Comparison of ENCODE assay signal across 11 cellular contexts in genomic region chr9:109934499-109935214, GRCh38.
DNase-seq lines count a peak whose midpoint lies in the region; ATAC-seq, FAIRE-seq and TF ChIP-seq lines count a peak whose summit lies in the region.
"Had no signal": no experiment of that assay in that cellular context is flagged by ENCODE, and none has a peak within 500 bp of the region (broad histone marks: within the 10 kb centered on the region; RNA-seq: fewer than 3 reads in every experiment).

No MANE protein-coding gene starts in this region.

- no peaks in the 10 kb centered on the region for H3K27me3 ChIP-seq in mesenchymal stem cell (ENCODE audit: control insufficient read depth in 1 of 2, insufficient read depth in 1 of 2, low read length in 2 of 2)

- H3K4me3 Mint-ChIP-seq in activated T-helper 17 cell treated with anti-CD3 and anti-CD28 coated beads, Interleukin-2, amount 50 U/mL, for 72 hours, result peak overlapping the region; percentile 49

- H3K9me3 Mint-ChIP-seq in activated T-helper 17 cell treated with anti-CD3 and anti-CD28 coated beads, Interleukin-2, amount 50 U/mL, for 72 hours, result peaks cover 5% of the 10 kb centered on the region

- H3K4ac ChIP-seq in mesenchymal stem cell (ENCODE audit: low read depth in 1 of 2, low read length in 2 of 2), result peak overlapping the region; percentile 6 to 68

- H2BK15ac ChIP-seq in mesenchymal stem cell (ENCODE audit: low read depth, poor library complexity, severe bottlenecking), result no peak overlapping the region

- ATAC-seq in HG02759 (IDR thresholded peaks at IDR 0.05; ENCODE audit: unreplicated experiment), result peak; percentile 60
- peak; percentile 90 for ATAC-seq in activated T-helper 17 cell treated with anti-CD3 and anti-CD28 coated beads, Interleukin-2, amount 50 U/mL, for 72 hours (replicated peaks)
- no peak for ATAC-seq in GM19035 (IDR thresholded peaks at IDR 0.05; ENCODE audit: unreplicated experiment)

- H2AFZ ChIP-seq in mesenchymal stem cell (ENCODE audit: low read depth, low read length), result no peak overlapping the region

- no peak overlapping the region for H3K23ac ChIP-seq in mesenchymal stem cell (ENCODE audit: low read length in 2 of 2)

- no peak overlapping the region for H2BK5ac ChIP-seq in mesenchymal stem cell (ENCODE audit: low read depth, low read length, poor library complexity, severe bottlenecking)

- 58% methylated on average over 6 of the region's 9 CpGs for WGBS in mesenchymal stem cell

- H4K8ac ChIP-seq in mesenchymal stem cell (ENCODE audit: low read length), result peak overlapping the region; percentile 94

- H2AK5ac ChIP-seq in mesenchymal stem cell (ENCODE audit: low read length, severe bottlenecking), result peak overlapping the region; percentile 36

- H3K18ac ChIP-seq in mesenchymal stem cell (ENCODE audit: low read depth in 1 of 2, low read length in 2 of 2), result peak overlapping the region; percentile 85 to 88

- H3K4me1 ChIP-seq in mesenchymal stem cell (ENCODE audit: control insufficient read depth, insufficient read depth, low read depth, low read length), result peaks cover 4% of the 10 kb centered on the region

- H3K4me1 Mint-ChIP-seq in activated T-helper 17 cell treated with anti-CD3 and anti-CD28 coated beads, Interleukin-2, amount 50 U/mL, for 72 hours, result peaks cover 20% of the 10 kb centered on the region

- peak overlapping the region; percentile 15 for H3K27ac ChIP-seq in mesenchymal stem cell (ENCODE audit: low read length, poor library complexity, severe bottlenecking)

- H3K4me3 ChIP-seq in mesenchymal stem cell (ENCODE audit: insufficient read depth in 1 of 2, low read depth in 1 of 2, low read length in 2 of 2), result no peak overlapping the region

- H2BK12ac ChIP-seq in mesenchymal stem cell (ENCODE audit: low read length in 2 of 2), result peak overlapping the region; percentile 59 to 95

- H4K91ac ChIP-seq in mesenchymal stem cell (ENCODE audit: low read length), result peak overlapping the region; percentile 43

- H2BK120ac ChIP-seq in mesenchymal stem cell (ENCODE audit: low read depth, low read length), result no peak overlapping the region

- peaks cover 8% of the 10 kb centered on the region for H3K27me3 Mint-ChIP-seq in activated T-helper 17 cell treated with anti-CD3 and anti-CD28 coated beads, Interleukin-2, amount 50 U/mL, for 72 hours

- TF ChIP-seq POLR2A in GM12892 (IDR thresholded peaks at IDR 0.05; ENCODE audit: low read depth, low read length), result no peak

- H3K9ac ChIP-seq in mesenchymal stem cell (ENCODE audit: low read length), result no peak overlapping the region

- peaks cover 6 to 39% of the 10 kb centered on the region in 2 experiments for H3K36me3 ChIP-seq in mesenchymal stem cell (ENCODE audit: control insufficient read depth in 1 of 2, insufficient read depth in 2 of 2, low read depth in 1 of 2, low read length in 2 of 2)

- no peaks in the 10 kb centered on the region for H3K36me3 Mint-ChIP-seq in activated T-helper 17 cell treated with anti-CD3 and anti-CD28 coated beads, Interleukin-2, amount 50 U/mL, for 72 hours (ENCODE audit: low read depth)

- FAIRE-seq in GM12892 (lab: Jason Lieb, UNC), result peak; percentile 72

- H3K27ac Mint-ChIP-seq in activated T-helper 17 cell treated with anti-CD3 and anti-CD28 coated beads, Interleukin-2, amount 50 U/mL, for 72 hours, result peak overlapping the region; percentile 85

- DNase-seq in GM12892 (ENCODE audit: insufficient read length) (no peak), mesenchymal stem cell (peak; percentile 88), mucosa of gallbladder (ENCODE audit: low spot score) (no peak), NCI-H2196 (lab: John Stamatoyannopoulos, UW; ENCODE audit: unreplicated experiment) (no peak)
- DNase-seq: activated effector memory CD4-positive, alpha-beta T cell treated with anti-CD3 and anti-CD28 coated beads, Interleukin-2, amount 50 U/mL, for 16 hours; DND-41; H7; NCI-H774 had no signal

- no peaks in the 10 kb centered on the region for H3K79me1 ChIP-seq in mesenchymal stem cell (replicated peaks; ENCODE audit: low read length, poor library complexity, severe bottlenecking)

- no peak overlapping the region for H3K4me2 ChIP-seq in mesenchymal stem cell (ENCODE audit: low read length, poor library complexity, severe bottlenecking)

- no peaks in the 10 kb centered on the region for H3K9me3 ChIP-seq in mesenchymal stem cell (ENCODE audit: control insufficient read depth, low read length)

- peak overlapping the region in 1 of 2 experiments; percentile 83 for H3K14ac ChIP-seq in mesenchymal stem cell (ENCODE audit: low read length in 2 of 2)
